ENCODE assay signal across 8 cellular contexts in genomic region chr17:35087731-35088646, GRCh38. TPM values are rescaled to one million over a fixed set of nuclear protein-coding genes. Genes with fewer than 3 reads are reported as not detected.
DNase-seq lines count a peak whose midpoint lies in the region; ATAC-seq, FAIRE-seq and TF ChIP-seq lines count a peak whose summit lies in the region.

No MANE protein-coding gene starts in this region.

- 2% methylated on average over 22 of the region's 22 CpGs for WGBS in pancreas, 2 donors

- H3K27ac ChIP-seq in ascending aorta (peak overlapping the region; percentile 81 to 90), right atrium auricular region (peak overlapping the region; percentile 87 to 93), pancreas (peak overlapping the region; percentile 66 to 94 (median 81))

- no peaks in the 10 kb centered on the region for H3K9me3 ChIP-seq in ascending aorta
- no peaks in the 10 kb centered on the region for H3K9me3 ChIP-seq in right atrium auricular region
- no peaks in the 10 kb centered on the region for H3K9me3 ChIP-seq in pancreas

- ATAC-seq in HG02798 (IDR thresholded peaks at IDR 0.05; ENCODE audit: poor library complexity, unreplicated experiment) (peak; percentile 5), pancreas (peak; percentile 35 to 67 (median 60)), HG02884 (IDR thresholded peaks at IDR 0.05; ENCODE audit: unreplicated experiment) (no peak), HG03108 (IDR thresholded peaks at IDR 0.05; ENCODE audit: unreplicated experiment) (no peak)

- peaks cover 2 to 11% of the 10 kb centered on the region in 2 donors for H3K4me1 ChIP-seq in ascending aorta
- peaks cover 0 to 13% of the 10 kb centered on the region in 2 donors for H3K4me1 ChIP-seq in right atrium auricular region
- peaks cover 5 to 11% (median 10%) of the 10 kb centered on the region in 3 donors for H3K4me1 ChIP-seq in pancreas

- DNase-seq in GM10266 (ENCODE audit: extremely low spot score) (peak; percentile 25), RPMI8226 (peak; percentile 50), ascending aorta (ENCODE audit: low spot score in 2 of 2) (peak in 1 of 2 donors; percentile 78), right atrium auricular region (ENCODE audit: low spot score) (peak; percentile 74), pancreas (peak; percentile 38 to 79 (median 55))

- TF ChIP-seq CTCF in GM10266 (IDR thresholded peaks at IDR 0.05; ENCODE audit: control insufficient read depth, insufficient read depth, low read depth, missing control alignments), result no peak
- TF ChIP-seq CTCF in ascending aorta (IDR thresholded peaks at IDR 0.05), result no peak
- TF ChIP-seq CTCF in right atrium auricular region (IDR thresholded peaks at IDR 0.05), result peak in 1 of 2 donors; percentile 18
- no peak for TF ChIP-seq CTCF in pancreas (IDR thresholded peaks at IDR 0.05)

- no peaks in the 10 kb centered on the region for H3K36me3 ChIP-seq in ascending aorta
- H3K36me3 ChIP-seq in right atrium auricular region, result no peaks in the 10 kb centered on the region
- no peaks in the 10 kb centered on the region for H3K36me3 ChIP-seq in pancreas

- H3K4me3 ChIP-seq in ascending aorta (peak overlapping the region; percentile 85 to 98), right atrium auricular region (peak overlapping the region; percentile 77 to 98), pancreas (peak overlapping the region; percentile 41 to 98 (median 87))

- intact Hi-C loops in ascending aorta (cut with DNase I), result loop anchor here (1.0 to 5.0 kb wide), 2 partner anchors 65 to 91 kb away; no protein-coding TSS in a partner anchor
- intact Hi-C loops in pancreas (cut with DNase I), result no loop called here

- FAIRE-seq in pancreas (lab: Jason Lieb, UNC), result no peak

- H3K27me3 ChIP-seq in ascending aorta (no peaks in the 10 kb centered on the region), right atrium auricular region (no peaks in the 10 kb centered on the region), pancreas (no peaks in the 10 kb centered on the region)

RNA-seq across cellular contexts. Expression of gene RFFL, which starts 24.5 kb away (rescaled TPM):
- total RNA-seq in ascending aorta (20.0 TPM), right atrium auricular region (10 to 100 TPM; 12.2 to 20.1 TPM), pancreas (10 to 100 TPM; 12.9 to 24.4 (median 17.4) TPM)
- polyA plus RNA-seq in pancreas, result 1 to 10 TPM; 3.6 to 5.9 TPM

RNA-seq across cellular contexts. Expression of gene RAD51D, which starts 31.7 kb away (rescaled TPM):
- 3.7 TPM for total RNA-seq in ascending aorta
- total RNA-seq in right atrium auricular region, result 1 to 10 TPM; 2.0 to 4.5 TPM
- total RNA-seq in pancreas, result 1 to 10 TPM; 4.4 to 9.4 (median 5.8) TPM
- polyA plus RNA-seq in pancreas, result 1 to 10 TPM; 4.3 to 4.9 TPM

RNA-seq across cellular contexts. Expression of gene FNDC8, which starts 33.4 kb away (rescaled TPM):
- total RNA-seq in ascending aorta (not detected), right atrium auricular region (not detected), pancreas (not detected)
- not detected for polyA plus RNA-seq in pancreas

RNA-seq across cellular contexts. Expression of gene NLE1, which starts 54.1 kb away (rescaled TPM):
- 3.8 TPM for total RNA-seq in ascending aorta
- total RNA-seq in right atrium auricular region, result 1 to 10 TPM; 3.6 to 8.2 TPM
- 10 to 100 TPM; 10.6 to 32.2 (median 16.9) TPM for total RNA-seq in pancreas
- 1 to 10 TPM; 6.4 to 7.6 TPM for polyA plus RNA-seq in pancreas

RNA-seq across cellular contexts. Expression of gene UNC45B, which starts 59.6 kb away (rescaled TPM):
- total RNA-seq in ascending aorta, result not detected
- 100 to 1,000 TPM; 118 to 131 TPM for total RNA-seq in right atrium auricular region
- under 1 TPM in 2 of 6 donors, not detected in 4; 0.04 to 0.06 TPM for total RNA-seq in pancreas
- under 1 TPM in 1 of 2 donors, not detected in 1; 0.02 TPM for polyA plus RNA-seq in pancreas

Comparison
In these comparisons a context has a peak if more than half of its experiments do, and no peak if none do; other contexts are left out.
1. ATAC-seq: peak in HG02798 (single experiment) and pancreas (4 of 4); none in HG02884 (single experiment) and HG03108 (single experiment).
2. Peak in every context shown above with its lines, with median percentiles within 50 percentile points of each other: H3K27ac ChIP-seq and H3K4me3 ChIP-seq.